ENCODE assay signal across 14 cellular contexts in the genomic region with DNA sequence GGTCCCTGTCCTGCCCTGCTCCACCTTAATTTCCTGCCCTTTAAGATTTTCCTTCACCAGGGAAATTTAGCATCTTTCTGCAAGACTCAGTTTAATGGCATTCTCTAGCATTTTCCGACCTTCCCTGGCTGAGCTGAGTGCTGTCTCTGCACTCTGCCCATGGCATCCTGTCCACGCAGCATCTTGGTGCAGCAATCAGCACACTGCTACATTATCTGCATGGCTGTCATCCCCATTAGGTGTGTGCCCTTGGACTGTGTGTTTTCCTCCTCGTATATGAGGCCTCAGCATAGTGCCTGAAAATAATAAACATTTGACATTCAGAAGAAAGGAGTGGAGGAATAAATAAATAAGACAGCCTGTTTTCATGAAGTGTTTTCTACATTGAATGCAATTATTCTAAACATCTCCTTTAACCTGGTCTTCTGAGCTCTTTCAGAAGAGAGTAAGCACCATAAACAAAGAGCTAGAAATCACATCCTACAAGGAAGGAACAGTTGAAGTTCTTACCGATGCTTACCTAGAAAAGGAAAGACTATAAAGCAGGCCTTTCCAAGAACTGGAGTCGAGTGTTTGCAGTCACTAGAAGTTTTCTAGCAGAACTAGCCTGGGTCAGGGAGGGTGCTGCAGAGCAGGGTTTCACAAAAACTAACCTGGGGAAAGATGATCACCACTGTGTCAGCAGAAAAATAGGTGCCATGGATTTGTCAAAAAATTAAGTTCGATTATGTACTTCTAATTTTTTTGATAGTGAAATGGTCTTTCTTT.
A peak's percentile ranks its signal among the peaks of the same experiment; 100 is the strongest.
DNase-seq lines count a peak whose midpoint lies in the region; ATAC-seq and TF ChIP-seq lines count a peak whose summit lies in the region.
"Had no signal": no experiment of that assay in that cellular context is flagged by ENCODE, and none has a peak within 500 bp of the region (broad histone marks: within the 10 kb centered on the region; RNA-seq: fewer than 3 reads in every experiment).

No MANE protein-coding gene starts in this region.

- H3K4me1 ChIP-seq in heart right ventricle: peaks cover 5 to 100% (median 99%) of the 10 kb centered on the region in 9 donors
- peaks cover 7% of the 10 kb centered on the region; the same call in 1 of the 2 replicates for H3K4me1 ChIP-seq in MM.1S (ENCODE audit: low read length)
- H3K4me1 ChIP-seq: breast epithelium had no signal

- H3K36me3 ChIP-seq in heart right ventricle: peaks cover 0 to 5% (median 0%) of the 10 kb centered on the region in 9 donors
- no peaks in the 10 kb centered on the region for H3K36me3 ChIP-seq in MM.1S (replicated peaks; ENCODE audit: insufficient read depth, low read length)
- H3K36me3 ChIP-seq: breast epithelium, tibial nerve had no signal

- TF ChIP-seq CTCF in heart right ventricle (IDR thresholded peaks at IDR 0.05): no peak
- no peak for TF ChIP-seq CTCF in nephron progenitor cell (IDR thresholded peaks at IDR 0.05)
- TF ChIP-seq CTCF in MM.1S (IDR thresholded peaks at IDR 0.05; ENCODE audit: low read length): no peak

- no peaks in the 10 kb centered on the region; the same call in 1 of the 2 replicates for H3F3A ChIP-seq in MM.1S (ENCODE audit: insufficient read depth, low read length)

- CTCF ChIA-PET in activated CD4-positive, alpha-beta T cell treated with anti-CD3 and anti-CD28 coated beads for 36 hours (lab: Charles Lee): interaction anchor here (0.8 to 1.6 kb wide), 2 partner anchors 79 to 98 kb away, joined by 3 to 5 read pairs; no protein-coding TSS in a partner anchor

- 34 to 39% methylated on average over 6 of the region's 6 CpGs for WGBS in heart right ventricle, 2 donors

- H3K4me3 ChIP-seq in heart right ventricle (no peak overlapping the region), MM.1S (ENCODE audit: low read length) (no peak overlapping the region)
- H3K4me3 ChIP-seq: breast epithelium, PC-9, tibial nerve had no signal

- intact Hi-C loops in activated CD4-positive, alpha-beta T cell treated with anti-CD3 and anti-CD28 coated beads for 36 hours (cut with DNase I, micrococcal nuclease): loop anchor here in 1 of 2 experiments (5.0 kb wide), 1 partner anchor 831 kb away; the partner anchor contains the start of gene TANK
- intact Hi-C loops in heart right ventricle (cut with DNase I): loop anchor here in 6 of 10 donors (5.0 to 10.0 kb wide), 5 partner anchors 41 to 641 kb away; no protein-coding TSS in a partner anchor

- peaks cover 20% of the 10 kb centered on the region; the same call in 1 of the 2 replicates for H3K79me2 ChIP-seq in MM.1S (ENCODE audit: low read length)

- no peak overlapping the region for H3K4me2 ChIP-seq in MM.1S (ENCODE audit: low read depth, low read length)
- H3K4me2 ChIP-seq: PC-9 had no signal

- H3K9me3 Mint-ChIP-seq in activated CD4-positive, alpha-beta T cell treated with anti-CD3 and anti-CD28 coated beads for 36 hours (ENCODE audit: low read depth): no peaks in the 10 kb centered on the region
- no peaks in the 10 kb centered on the region for H3K9me3 Mint-ChIP-seq in T-helper 1 cell treated with Interleukin-12 subunit alpha and Interleukin-12 subunit beta and Interleukin-4 antibody, amounts not matched to agents 30 μg/mL and 1 μg/mL, for 36 hours
- H3K9me3 Mint-ChIP-seq in nephron progenitor cell: no peaks in the 10 kb centered on the region

- peaks cover 13% of the 10 kb centered on the region for H3K36me3 Mint-ChIP-seq in activated CD4-positive, alpha-beta T cell treated with anti-CD3 and anti-CD28 coated beads for 36 hours (ENCODE audit: low read depth)
- peaks cover 13% of the 10 kb centered on the region for H3K36me3 Mint-ChIP-seq in T-helper 1 cell treated with Interleukin-12 subunit alpha and Interleukin-12 subunit beta and Interleukin-4 antibody, amounts not matched to agents 30 μg/mL and 1 μg/mL, for 36 hours (ENCODE audit: low read depth)
- H3K36me3 Mint-ChIP-seq in nephron progenitor cell (ENCODE audit: low read depth): peaks cover 5% of the 10 kb centered on the region

- POLR2A ChIA-PET in activated CD4-positive, alpha-beta T cell treated with anti-CD3 and anti-CD28 coated beads for 36 hours (lab: Charles Lee): no interaction called here

- H3K27me3 ChIP-seq in heart right ventricle (no peaks in the 10 kb centered on the region), MM.1S (replicated peaks; ENCODE audit: insufficient read depth, low read length) (no peaks in the 10 kb centered on the region)
- H3K27me3 ChIP-seq: breast epithelium, tibial nerve had no signal

- H3K4me1 Mint-ChIP-seq in activated CD4-positive, alpha-beta T cell treated with anti-CD3 and anti-CD28 coated beads for 36 hours: peaks cover 89% of the 10 kb centered on the region
- H3K4me1 Mint-ChIP-seq in T-helper 1 cell treated with Interleukin-12 subunit alpha and Interleukin-12 subunit beta and Interleukin-4 antibody, amounts not matched to agents 30 μg/mL and 1 μg/mL, for 36 hours (ENCODE audit: low read depth): peaks cover 70% of the 10 kb centered on the region
- H3K4me1 Mint-ChIP-seq in nephron progenitor cell: peaks cover 76% of the 10 kb centered on the region

- H3K9me3 ChIP-seq in heart right ventricle (no peaks in the 10 kb centered on the region), MM.1S (replicated peaks; ENCODE audit: insufficient read depth, low read length) (no peaks in the 10 kb centered on the region)
- H3K9me3 ChIP-seq: breast epithelium, tibial nerve had no signal

- no peak overlapping the region for H3K4me3 Mint-ChIP-seq in activated CD4-positive, alpha-beta T cell treated with anti-CD3 and anti-CD28 coated beads for 36 hours
- peak overlapping the region; percentile 9 for H3K4me3 Mint-ChIP-seq in T-helper 1 cell treated with Interleukin-12 subunit alpha and Interleukin-12 subunit beta and Interleukin-4 antibody, amounts not matched to agents 30 μg/mL and 1 μg/mL, for 36 hours
- H3K4me3 Mint-ChIP-seq in nephron progenitor cell: no peak overlapping the region

- no peaks in the 10 kb centered on the region for H4K20me1 ChIP-seq in MM.1S (ENCODE audit: insufficient read depth, low read length)

- no peak for ATAC-seq in activated CD4-positive, alpha-beta T cell treated with anti-CD3 and anti-CD28 coated beads for 36 hours
- peak; percentile 56 to 91 (median 81) for ATAC-seq in heart right ventricle

- no peaks in the 10 kb centered on the region for H3K27me3 Mint-ChIP-seq in activated CD4-positive, alpha-beta T cell treated with anti-CD3 and anti-CD28 coated beads for 36 hours
- no peaks in the 10 kb centered on the region for H3K27me3 Mint-ChIP-seq in T-helper 1 cell treated with Interleukin-12 subunit alpha and Interleukin-12 subunit beta and Interleukin-4 antibody, amounts not matched to agents 30 μg/mL and 1 μg/mL, for 36 hours (ENCODE audit: low read depth)
- no peaks in the 10 kb centered on the region for H3K27me3 Mint-ChIP-seq in nephron progenitor cell (ENCODE audit: low read depth, poor library complexity)

- no peak overlapping the region for H3K9ac ChIP-seq in MM.1S (ENCODE audit: low read length)

- no peak for DNase-seq in activated CD4-positive, alpha-beta T cell treated with anti-CD3 and anti-CD28 coated beads for 36 hours
- no peak for DNase-seq in activated CD4-positive, alpha-beta T cell treated with anti-CD3 and anti-CD28 coated beads, Interleukin-2, amount 50 U/mL, for 1 hour
- DNase-seq in heart right ventricle: peak; percentile 17 to 55
- no peak for DNase-seq in nephron progenitor cell
- DNase-seq in MM.1S: no peak
- no peak for DNase-seq in NCI-H2081 (lab: John Stamatoyannopoulos, UW)
- no peak for DNase-seq in COLO829 (ENCODE audit: low spot score)
- DNase-seq: NCI-H2029 treated with DMSO at 0.1 percent for 48 hours; NCI-H526 treated with DMSO at 0.1 percent for 48 hours; PC-9; stimulated activated CD8-positive, alpha-beta memory T cell treated with anti-CD3 and anti-CD28 coated beads, Interleukin-4, amount 100 ng/mL, for 48 hours had no signal

- H3K9me2 ChIP-seq in MM.1S (replicated peaks; ENCODE audit: insufficient read depth, low read length): no peaks in the 10 kb centered on the region

- no peak overlapping the region for H2AFZ ChIP-seq in MM.1S (ENCODE audit: low read length)
- H2AFZ ChIP-seq: PC-9 had no signal

- H3K27ac ChIP-seq in heart right ventricle: peak overlapping the region in 9 of 10 donors; percentile 39 to 82 (median 64)
- no peak overlapping the region for H3K27ac ChIP-seq in MM.1S (ENCODE audit: low read length)
- H3K27ac ChIP-seq: breast epithelium, PC-9 had no signal

- H3K27ac Mint-ChIP-seq in activated CD4-positive, alpha-beta T cell treated with anti-CD3 and anti-CD28 coated beads for 36 hours: peak overlapping the region; percentile 72
- H3K27ac Mint-ChIP-seq in T-helper 1 cell treated with Interleukin-12 subunit alpha and Interleukin-12 subunit beta and Interleukin-4 antibody, amounts not matched to agents 30 μg/mL and 1 μg/mL, for 36 hours: peak overlapping the region; percentile 53
- peak overlapping the region; percentile 89 for H3K27ac Mint-ChIP-seq in nephron progenitor cell

Comparison
In these comparisons a context has a peak if more than half of its experiments do, and no peak if none do; other contexts are left out.
1. DNase-seq: peak in heart right ventricle (2 of 2); none in activated CD4-positive, alpha-beta T cell treated with anti-CD3 and anti-CD28 coated beads for 36 hours (single experiment), activated CD4-positive, alpha-beta T cell treated with anti-CD3 and anti-CD28 coated beads, Interleukin-2, amount 50 U/mL, for 1 hour (single experiment), nephron progenitor cell (single experiment), MM.1S (single experiment), NCI-H2081 (0 of 2) and COLO829 (single experiment).
2. Peak in every context shown above with its lines, with median percentiles within 50 percentile points of each other: H3K27ac Mint-ChIP-seq.